1 cellular context compared by ENCODE assay signal in the genomic region with DNA sequence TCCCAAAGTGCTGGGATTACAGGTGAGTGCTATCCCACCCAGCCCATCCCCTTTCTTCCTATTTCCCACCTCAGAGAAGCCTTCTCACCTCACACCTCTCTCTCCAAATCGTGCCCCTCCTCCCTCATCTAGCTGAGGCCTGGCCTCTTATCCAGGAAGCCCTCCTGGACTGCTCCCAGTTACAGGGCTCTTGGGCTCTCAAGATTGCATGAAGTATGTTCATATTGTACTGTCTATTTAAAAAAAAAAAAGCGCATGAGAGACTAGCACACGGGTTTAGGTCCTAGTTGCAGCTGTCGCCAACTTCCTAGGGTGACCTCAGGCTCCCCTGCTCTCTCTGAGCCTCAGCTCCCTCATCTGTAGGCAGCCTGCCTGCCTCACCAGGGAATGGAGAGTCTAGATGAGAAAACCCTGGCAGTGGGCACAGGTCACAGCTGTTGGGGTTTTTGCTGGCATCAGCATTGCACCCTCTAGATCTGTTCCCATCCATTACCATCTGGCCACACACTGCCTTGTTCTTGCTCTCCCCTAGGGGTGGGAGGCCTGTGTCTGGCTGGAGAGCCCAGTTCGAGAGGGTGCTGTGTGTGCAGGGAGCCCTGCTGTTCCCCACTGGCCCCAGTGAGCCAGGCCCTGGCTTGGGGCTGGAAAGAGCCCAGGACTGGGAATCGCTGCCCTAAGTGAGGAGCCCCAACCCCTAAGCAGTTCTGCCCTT.
TF ChIP-seq lines count a peak whose summit lies in the region.

No MANE protein-coding gene starts in this region.

TF ChIP-seq in GM23338, 12 proteins besides CTCF, POLR2A, EP300 and RAD21 (continued from another document):
- TF ChIP-seq, protein P1, sequence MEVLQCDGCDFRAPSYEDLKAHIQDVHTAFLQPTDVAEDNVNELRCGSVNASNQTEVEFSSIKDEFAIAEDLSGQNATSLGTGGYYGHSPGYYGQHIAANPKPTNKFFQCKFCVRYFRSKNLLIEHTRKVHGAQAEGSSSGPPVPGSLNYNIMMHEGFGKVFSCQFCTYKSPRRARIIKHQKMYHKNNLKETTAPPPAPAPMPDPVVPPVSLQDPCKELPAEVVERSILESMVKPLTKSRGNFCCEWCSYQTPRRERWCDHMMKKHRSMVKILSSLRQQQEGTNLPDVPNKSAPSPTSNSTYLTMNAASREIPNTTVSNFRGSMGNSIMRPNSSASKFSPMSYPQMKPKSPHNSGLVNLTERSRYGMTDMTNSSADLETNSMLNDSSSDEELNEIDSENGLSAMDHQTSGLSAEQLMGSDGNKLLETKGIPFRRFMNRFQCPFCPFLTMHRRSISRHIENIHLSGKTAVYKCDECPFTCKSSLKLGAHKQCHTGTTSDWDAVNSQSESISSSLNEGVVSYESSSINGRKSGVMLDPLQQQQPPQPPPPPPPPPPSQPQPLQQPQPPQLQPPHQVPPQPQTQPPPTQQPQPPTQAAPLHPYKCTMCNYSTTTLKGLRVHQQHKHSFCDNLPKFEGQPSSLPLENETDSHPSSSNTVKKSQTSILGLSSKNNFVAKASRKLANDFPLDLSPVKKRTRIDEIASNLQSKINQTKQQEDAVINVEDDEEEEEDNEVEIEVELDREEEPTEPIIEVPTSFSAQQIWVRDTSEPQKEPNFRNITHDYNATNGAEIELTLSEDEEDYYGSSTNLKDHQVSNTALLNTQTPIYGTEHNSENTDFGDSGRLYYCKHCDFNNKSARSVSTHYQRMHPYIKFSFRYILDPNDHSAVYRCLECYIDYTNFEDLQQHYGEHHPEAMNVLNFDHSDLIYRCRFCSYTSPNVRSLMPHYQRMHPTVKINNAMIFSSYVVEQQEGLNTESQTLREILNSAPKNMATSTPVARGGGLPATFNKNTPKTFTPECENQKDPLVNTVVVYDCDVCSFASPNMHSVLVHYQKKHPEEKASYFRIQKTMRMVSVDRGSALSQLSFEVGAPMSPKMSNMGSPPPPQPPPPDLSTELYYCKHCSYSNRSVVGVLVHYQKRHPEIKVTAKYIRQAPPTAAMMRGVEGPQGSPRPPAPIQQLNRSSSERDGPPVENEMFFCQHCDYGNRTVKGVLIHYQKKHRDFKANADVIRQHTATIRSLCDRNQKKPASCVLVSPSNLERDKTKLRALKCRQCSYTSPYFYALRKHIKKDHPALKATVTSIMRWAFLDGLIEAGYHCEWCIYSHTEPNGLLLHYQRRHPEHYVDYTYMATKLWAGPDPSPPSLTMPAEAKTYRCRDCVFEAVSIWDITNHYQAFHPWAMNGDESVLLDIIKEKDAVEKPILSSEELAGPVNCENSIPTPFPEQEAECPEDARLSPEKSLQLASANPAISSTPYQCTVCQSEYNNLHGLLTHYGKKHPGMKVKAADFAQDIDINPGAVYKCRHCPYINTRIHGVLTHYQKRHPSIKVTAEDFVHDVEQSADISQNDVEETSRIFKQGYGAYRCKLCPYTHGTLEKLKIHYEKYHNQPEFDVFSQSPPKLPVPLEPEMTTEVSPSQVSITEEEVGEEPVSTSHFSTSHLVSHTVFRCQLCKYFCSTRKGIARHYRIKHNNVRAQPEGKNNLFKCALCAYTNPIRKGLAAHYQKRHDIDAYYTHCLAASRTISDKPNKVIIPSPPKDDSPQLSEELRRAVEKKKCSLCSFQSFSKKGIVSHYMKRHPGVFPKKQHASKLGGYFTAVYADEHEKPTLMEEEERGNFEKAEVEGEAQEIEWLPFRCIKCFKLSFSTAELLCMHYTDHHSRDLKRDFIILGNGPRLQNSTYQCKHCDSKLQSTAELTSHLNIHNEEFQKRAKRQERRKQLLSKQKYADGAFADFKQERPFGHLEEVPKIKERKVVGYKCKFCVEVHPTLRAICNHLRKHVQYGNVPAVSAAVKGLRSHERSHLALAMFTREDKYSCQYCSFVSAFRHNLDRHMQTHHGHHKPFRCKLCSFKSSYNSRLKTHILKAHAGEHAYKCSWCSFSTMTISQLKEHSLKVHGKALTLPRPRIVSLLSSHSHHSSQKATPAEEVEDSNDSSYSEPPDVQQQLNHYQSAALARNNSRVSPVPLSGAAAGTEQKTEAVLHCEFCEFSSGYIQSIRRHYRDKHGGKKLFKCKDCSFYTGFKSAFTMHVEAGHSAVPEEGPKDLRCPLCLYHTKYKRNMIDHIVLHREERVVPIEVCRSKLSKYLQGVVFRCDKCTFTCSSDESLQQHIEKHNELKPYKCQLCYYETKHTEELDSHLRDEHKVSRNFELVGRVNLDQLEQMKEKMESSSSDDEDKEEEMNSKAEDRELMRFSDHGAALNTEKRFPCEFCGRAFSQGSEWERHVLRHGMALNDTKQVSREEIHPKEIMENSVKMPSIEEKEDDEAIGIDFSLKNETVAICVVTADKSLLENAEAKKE (CRISPR knock-in tag; IDR thresholded peaks at IDR 0.05): no peak
- TF ChIP-seq ZNF114 (CRISPR knock-in tag; IDR thresholded peaks at IDR 0.05) (no peak), JUNB (IDR thresholded peaks at IDR 0.05; ENCODE audit: unreplicated experiment) (no peak), NANOG (IDR thresholded peaks at IDR 0.05; ENCODE audit: borderline replicate concordance) (no peak), POLR2AphosphoS5 (IDR thresholded peaks at IDR 0.05; ENCODE audit: low read depth) (no peak), EZH2 (IDR thresholded peaks at IDR 0.05; ENCODE audit: low read depth, unreplicated experiment) (no peak)
- TF ChIP-seq, protein P2, sequence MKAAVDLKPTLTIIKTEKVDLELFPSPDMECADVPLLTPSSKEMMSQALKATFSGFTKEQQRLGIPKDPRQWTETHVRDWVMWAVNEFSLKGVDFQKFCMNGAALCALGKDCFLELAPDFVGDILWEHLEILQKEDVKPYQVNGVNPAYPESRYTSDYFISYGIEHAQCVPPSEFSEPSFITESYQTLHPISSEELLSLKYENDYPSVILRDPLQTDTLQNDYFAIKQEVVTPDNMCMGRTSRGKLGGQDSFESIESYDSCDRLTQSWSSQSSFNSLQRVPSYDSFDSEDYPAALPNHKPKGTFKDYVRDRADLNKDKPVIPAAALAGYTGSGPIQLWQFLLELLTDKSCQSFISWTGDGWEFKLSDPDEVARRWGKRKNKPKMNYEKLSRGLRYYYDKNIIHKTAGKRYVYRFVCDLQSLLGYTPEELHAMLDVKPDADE (IDR thresholded peaks at IDR 0.05): no peak
